ENCODE assay signal across 1 cellular context in genomic region chr20:348972-349841, GRCh38.
TF ChIP-seq lines count a peak whose summit lies in the region.

No MANE protein-coding gene starts in this region.

TF ChIP-seq in HepG2, 621 proteins besides CTCF, POLR2A, EP300 and RAD21 (continues in another document):
- TF ChIP-seq ZNF709 (CRISPR knock-in tag; IDR thresholded peaks at IDR 0.05) (no peak), MAFG (CRISPR knock-in tag; IDR thresholded peaks at IDR 0.05) (no peak), HNF1B (CRISPR knock-in tag; IDR thresholded peaks at IDR 0.05) (peak; percentile 70), ZXDC (CRISPR knock-in tag; IDR thresholded peaks at IDR 0.05) (no peak), ZNF512 (CRISPR knock-in tag; IDR thresholded peaks at IDR 0.05) (no peak), ATF6 (CRISPR knock-in tag; conservative IDR thresholded peaks at IDR 0.05) (no peak), BCL3 (CRISPR knock-in tag; IDR thresholded peaks at IDR 0.05) (no peak; the same call in 1 of the 2 replicates), CREM (IDR thresholded peaks at IDR 0.05) (no peak; the same call in 1 of the 2 replicates), CREM (CRISPR knock-in tag; IDR thresholded peaks at IDR 0.05) (no peak), ZNF18 (CRISPR knock-in tag; IDR thresholded peaks at IDR 0.05; ENCODE audit: insufficient replicate concordance) (no peak), ZIK1 (CRISPR knock-in tag; IDR thresholded peaks at IDR 0.05; ENCODE audit: borderline replicate concordance, low read depth) (no peak), NBN (conservative IDR thresholded peaks at IDR 0.05) (no peak), ZNF225 (CRISPR knock-in tag; IDR thresholded peaks at IDR 0.05) (0 out of 2 replicates have a peak, but pooled peaks have one; percentile 75), ZBTB8A (CRISPR knock-in tag; IDR thresholded peaks at IDR 0.05; ENCODE audit: borderline replicate concordance, low read depth) (no peak), ZBTB20 (CRISPR knock-in tag; IDR thresholded peaks at IDR 0.05; ENCODE audit: borderline replicate concordance, low read depth) (peak; percentile 51; the same call in 1 of the 2 replicates), ZNF710 (CRISPR knock-in tag; IDR thresholded peaks at IDR 0.05; ENCODE audit: borderline replicate concordance) (no peak), REPIN1 (CRISPR knock-in tag; IDR thresholded peaks at IDR 0.05; ENCODE audit: borderline replicate concordance, low read depth) (peak; percentile 68; the same call in 1 of the 2 replicates), SIN3B (IDR thresholded peaks at IDR 0.05; ENCODE audit: low read length) (no peak), DZIP1 (CRISPR knock-in tag; IDR thresholded peaks at IDR 0.05) (no peak), ZFYVE20 (CRISPR knock-in tag; IDR thresholded peaks at IDR 0.05; ENCODE audit: borderline replicate concordance, low read depth) (no peak), ZBTB40 (IDR thresholded peaks at IDR 0.05) (no peak), ZBTB40 (CRISPR knock-in tag; IDR thresholded peaks at IDR 0.05) (peak; percentile 80), SMARCC2 (IDR thresholded peaks at IDR 0.05) (no peak), ZNF235 (CRISPR knock-in tag; IDR thresholded peaks at IDR 0.05; ENCODE audit: borderline replicate concordance) (no peak), POLR2G (IDR thresholded peaks at IDR 0.05; ENCODE audit: low read depth, low read length) (no peak), SRSF1 (optimal IDR thresholded peaks at IDR 0.05; ENCODE audit: low read depth, low read length) (no peak)
